10 cellular contexts compared by ENCODE assay signal in genomic region chr20:45342863-45343444, GRCh38. TPM values are rescaled to one million over a fixed set of nuclear protein-coding genes. Genes with fewer than 3 reads are reported as not detected.
DNase-seq lines count a peak whose midpoint lies in the region; ATAC-seq lines count a peak whose summit lies in the region.
"Had no signal": no experiment of that assay in that cellular context is flagged by ENCODE, and none has a peak within 500 bp of the region (broad histone marks: within the 10 kb centered on the region; RNA-seq: fewer than 3 reads in every experiment).

No MANE protein-coding gene starts in this region.

- DNase-seq in GM23248 (no peak), EL (no peak)
- DNase-seq in activated naive CD8-positive, alpha-beta T cell treated with anti-CD3 and anti-CD28 coated beads, Interleukin-2, amount 50 U/mL, for 24 hours = no peak
- no peak for DNase-seq in effector CD8-positive, alpha-beta T cell (lab: John Stamatoyannopoulos, UW)
- DNase-seq: stimulated activated CD4-positive, alpha-beta T cell treated with anti-CD3 and anti-CD28 coated beads, Interleukin-4, amount 100 ng/mL, for 4 hours had no signal

- WGBS in GM23248 (ENCODE audit: low coverage in 1 of 2, low lambda C conversion rate in 2 of 2, missing lambda C conversion rate in 2 of 2), 2 experiments = 68 to 72% methylated on average over 6 of the region's 6 CpGs

- H3K27ac ChIP-seq in GM23248 = peak overlapping the region; percentile 99

- no peaks in the 10 kb centered on the region for H3K27me3 Mint-ChIP-seq in activated naive CD8-positive, alpha-beta T cell treated with anti-CD3 and anti-CD28 coated beads, Interleukin-2, amount 50 U/mL, for 24 hours

- H4K20me1 ChIP-seq in GM23248 (ENCODE audit: insufficient read depth) = no peaks in the 10 kb centered on the region

- no peak overlapping the region for H3K4me3 Mint-ChIP-seq in activated naive CD8-positive, alpha-beta T cell treated with anti-CD3 and anti-CD28 coated beads, Interleukin-2, amount 50 U/mL, for 24 hours
- H3K4me3 Mint-ChIP-seq: activated naive CD4-positive, alpha-beta T cell treated with anti-CD3 and anti-CD28 coated beads, Interleukin-2, amount 50 U/mL, for 24 hours had no signal

- no peaks in the 10 kb centered on the region for H3K27me3 ChIP-seq in GM23248 (replicated peaks; ENCODE audit: insufficient read depth)
- no peaks in the 10 kb centered on the region for H3K27me3 ChIP-seq in skeletal muscle satellite cell (ENCODE audit: control insufficient read depth, insufficient read depth, low read length)

- peaks cover 56% of the 10 kb centered on the region for H3K4me1 Mint-ChIP-seq in activated naive CD8-positive, alpha-beta T cell treated with anti-CD3 and anti-CD28 coated beads, Interleukin-2, amount 50 U/mL, for 24 hours

- no peaks in the 10 kb centered on the region for H3K9me2 ChIP-seq in GM23248 (ENCODE audit: insufficient read depth)

- peaks cover 38% of the 10 kb centered on the region; the same call in 1 of the 2 replicates for H3K36me3 ChIP-seq in GM23248 (ENCODE audit: low read depth)
- H3K36me3 ChIP-seq in skeletal muscle satellite cell (ENCODE audit: insufficient read depth, low read length) = peaks cover 67% of the 10 kb centered on the region

- H3K4me1 ChIP-seq in GM23248 (ENCODE audit: insufficient read depth) = peaks cover 68% of the 10 kb centered on the region
- peaks cover 83% of the 10 kb centered on the region for H3K4me1 ChIP-seq in skeletal muscle satellite cell (ENCODE audit: control insufficient read depth, insufficient read depth, low read length)

- no peaks in the 10 kb centered on the region for H3K9me3 Mint-ChIP-seq in activated naive CD8-positive, alpha-beta T cell treated with anti-CD3 and anti-CD28 coated beads, Interleukin-2, amount 50 U/mL, for 24 hours
- H3K9me3 Mint-ChIP-seq: activated naive CD4-positive, alpha-beta T cell treated with anti-CD3 and anti-CD28 coated beads, Interleukin-2, amount 50 U/mL, for 24 hours had no signal

- in situ Hi-C loops in GM23248 (cut with MboI) = no loop called here

- H3K9me3 ChIP-seq in GM23248 (ENCODE audit: low read depth) (no peaks in the 10 kb centered on the region), iPS-18c (ENCODE audit: control insufficient read depth, insufficient read depth, low read length) (no peaks in the 10 kb centered on the region), skeletal muscle satellite cell (replicated peaks; ENCODE audit: low read length) (no peaks in the 10 kb centered on the region)

- H3K27ac Mint-ChIP-seq in activated naive CD8-positive, alpha-beta T cell treated with anti-CD3 and anti-CD28 coated beads, Interleukin-2, amount 50 U/mL, for 24 hours = peak overlapping the region; percentile 31
- H3K27ac Mint-ChIP-seq: activated naive CD4-positive, alpha-beta T cell treated with anti-CD3 and anti-CD28 coated beads, Interleukin-2, amount 50 U/mL, for 24 hours had no signal

- H3F3A ChIP-seq in GM23248 (ENCODE audit: insufficient read depth) = peaks cover 96% of the 10 kb centered on the region

- peak overlapping the region; percentile 100 for H3K9ac ChIP-seq in GM23248
- H3K9ac ChIP-seq in skeletal muscle satellite cell (ENCODE audit: low read depth, low read length) = peak overlapping the region; percentile 78

- peak overlapping the region; percentile 99 for H3K4me3 ChIP-seq in GM23248
- H3K4me3 ChIP-seq in iPS-18c (ENCODE audit: insufficient read depth, low read depth, low read length) = peak overlapping the region; percentile 34
- H3K4me3 ChIP-seq in skeletal muscle satellite cell (ENCODE audit: low read length) = peak overlapping the region; percentile 92

- H3K36me3 Mint-ChIP-seq in activated naive CD8-positive, alpha-beta T cell treated with anti-CD3 and anti-CD28 coated beads, Interleukin-2, amount 50 U/mL, for 24 hours (ENCODE audit: low read depth) = peaks cover 47% of the 10 kb centered on the region
- H3K36me3 Mint-ChIP-seq: activated naive CD4-positive, alpha-beta T cell treated with anti-CD3 and anti-CD28 coated beads, Interleukin-2, amount 50 U/mL, for 24 hours had no signal

- peaks cover 95% of the 10 kb centered on the region for H3K79me2 ChIP-seq in GM23248 (ENCODE audit: insufficient read depth)

- H2AFZ ChIP-seq in GM23248 = no peak overlapping the region

- ATAC-seq in activated naive CD8-positive, alpha-beta T cell treated with anti-CD3 and anti-CD28 coated beads, Interleukin-2, amount 50 U/mL, for 24 hours = no peak
- ATAC-seq in GM21447 (IDR thresholded peaks at IDR 0.05; ENCODE audit: unreplicated experiment) (no peak), GM18858 (IDR thresholded peaks at IDR 0.05; ENCODE audit: unreplicated experiment) (no peak)

- peak overlapping the region; percentile 98 for H3K4me2 ChIP-seq in GM23248 (ENCODE audit: unreplicated experiment)
- peak overlapping the region; percentile 84 for H3K4me2 ChIP-seq in skeletal muscle satellite cell (ENCODE audit: low read length)

RNA-seq across cellular contexts. Expression of gene SDC4, which starts 5.3 kb away (rescaled TPM):
- total RNA-seq in GM23248 (2014; rRNA removed; shearing (Covaris generic)) = 368 and 410 TPM in 2 replicates
- 454 and 461 TPM in 2 replicates for polyA plus RNA-seq in GM23248 (2016; fragmentation: Nextera tagmentation; extraction: Ambion mirVana)
- 72.8 and 93.0 TPM in 2 replicates for total RNA-seq in skeletal muscle satellite cell (2012; rRNA removed)

RNA-seq across cellular contexts. Expression of gene SYS1, which starts 20.0 kb away (rescaled TPM):
- 27.3 and 38.7 TPM in 2 replicates for total RNA-seq in GM23248 (2014; rRNA removed; shearing (Covaris generic))
- polyA plus RNA-seq in GM23248 (2016; fragmentation: Nextera tagmentation; extraction: Ambion mirVana) = 24.6 and 27.1 TPM in 2 replicates
- total RNA-seq in skeletal muscle satellite cell (2012; rRNA removed) = 18.6 and 18.8 TPM in 2 replicates

RNA-seq across cellular contexts. Expression of gene MATN4, which starts 34.9 kb away (rescaled TPM):
- total RNA-seq in GM23248 (2014; rRNA removed; shearing (Covaris generic)) = not detected in 2 replicates
- polyA plus RNA-seq in GM23248 (2016; fragmentation: Nextera tagmentation; extraction: Ambion mirVana) = 0.09 TPM in 1 of 2 replicates, not detected in the other
- not detected in 2 replicates for total RNA-seq in skeletal muscle satellite cell (2012; rRNA removed)

RNA-seq across cellular contexts. Expression of gene TP53TG5, which starts 35.2 kb away (rescaled TPM):
- total RNA-seq in GM23248 (2014; rRNA removed; shearing (Covaris generic)) = not detected in 2 replicates
- polyA plus RNA-seq in GM23248 (2016; fragmentation: Nextera tagmentation; extraction: Ambion mirVana) = 0.42 and 0.55 TPM in 2 replicates
- not detected in 2 replicates for total RNA-seq in skeletal muscle satellite cell (2012; rRNA removed)

RNA-seq across cellular contexts. Expression of gene RBPJL, which starts 36.3 kb away (rescaled TPM):
- total RNA-seq in GM23248 (2014; rRNA removed; shearing (Covaris generic)) = not detected in 2 replicates
- not detected in 2 replicates for polyA plus RNA-seq in GM23248 (2016; fragmentation: Nextera tagmentation; extraction: Ambion mirVana)
- not detected in 2 replicates for total RNA-seq in skeletal muscle satellite cell (2012; rRNA removed)

Comparison
In these comparisons a context has a peak if more than half of its experiments do, and no peak if none do; other contexts are left out.
1. H3K4me3 ChIP-seq: peak in every context shown above with its lines; median percentile 99 in GM23248; 92 in skeletal muscle satellite cell; 34 in iPS-18c.